ENCODE assay signal across 9 cellular contexts in genomic region chr11:40381481-40381880, GRCh38.
"Had no signal": no experiment of that assay in that cellular context is flagged by ENCODE, and none has a peak within 500 bp of the region (broad histone marks: within the 10 kb centered on the region; RNA-seq: fewer than 3 reads in every experiment).

No MANE protein-coding gene starts in this region.

- H3K4me3 ChIP-seq: GM23248, HAP-1, K562 had no signal

- FAIRE-seq: K562 had no signal

- H3K9me3 ChIP-seq: HAP-1 had no signal

- H3K4me1 ChIP-seq: HAP-1 had no signal

- H3K36me3 ChIP-seq: HAP-1 had no signal

- H3K27ac ChIP-seq: GM23248 had no signal

- ATAC-seq: HCT116, K562 had no signal

- DNase-seq: GM23248, GOT3, H7, HFFc6, IMR-90, KG1 had no signal
